In genomic region chr21:15197696-15198095, GRCh38 we compare ENCODE assay signal across 19 cellular contexts.
"Had no signal": no experiment of that assay in that cellular context is flagged by ENCODE, and none has a peak within 500 bp of the region (broad histone marks: within the 10 kb centered on the region; RNA-seq: fewer than 3 reads in every experiment).

No MANE protein-coding gene starts in this region.

- H3K4me1 ChIP-seq: right atrium auricular region, transverse colon had no signal

- H3K9me3 Mint-ChIP-seq: central memory CD8-positive, alpha-beta T cell; effector memory CD8-positive, alpha-beta T cell; naive thymus-derived CD8-positive, alpha-beta T cell; stimulated activated effector memory CD8-positive, alpha-beta T cell treated with anti-CD3 and anti-CD28 coated beads, Interleukin-12 subunit alpha, Interleukin-12 subunit beta, amount 100 ng/mL, for 72 hours had no signal

- H3K27ac Mint-ChIP-seq: effector memory CD8-positive, alpha-beta T cell; naive thymus-derived CD8-positive, alpha-beta T cell; stimulated activated effector memory CD8-positive, alpha-beta T cell treated with anti-CD3 and anti-CD28 coated beads, Interleukin-12 subunit alpha, Interleukin-12 subunit beta, amount 100 ng/mL, for 72 hours had no signal

- H3K27me3 Mint-ChIP-seq: effector memory CD8-positive, alpha-beta T cell had no signal

- H3K27ac ChIP-seq: epithelial cell of prostate, esophagus muscularis mucosa, heart left ventricle, neutrophil, ovary, thoracic aorta, transverse colon had no signal

- H3K27me3 ChIP-seq: esophagus muscularis mucosa, heart left ventricle, neutrophil, ovary, right atrium auricular region, transverse colon had no signal

- H3K36me3 Mint-ChIP-seq: naive thymus-derived CD8-positive, alpha-beta T cell; stimulated activated effector memory CD8-positive, alpha-beta T cell treated with anti-CD3 and anti-CD28 coated beads, Interleukin-12 subunit alpha, Interleukin-12 subunit beta, amount 100 ng/mL, for 72 hours had no signal

- DNase-seq: effector memory CD8-positive, alpha-beta T cell; heart left ventricle; hippocampal formation; kidney glomerular epithelial cell; mucosa of descending colon; naive thymus-derived CD8-positive, alpha-beta T cell; ovary; stimulated activated CD4-positive, alpha-beta T cell treated with anti-CD3 and anti-CD28 coated beads, Interleukin-4, amount 100 ng/mL, for 1 hour; stimulated activated CD8-positive, alpha-beta memory T cell treated with anti-CD3 and anti-CD28 coated beads, Interleukin-4, amount 100 ng/mL, for 48 hours; stimulated activated naive CD8-positive, alpha-beta T cell treated with anti-CD3 and anti-CD28 coated beads, Interleukin-15, Interleukin-2, amounts not matched to agents 100 U/mL and 50 U/mL, for 24 hours; substantia nigra; transverse colon had no signal

- H3K9me3 ChIP-seq: esophagus muscularis mucosa, heart left ventricle, mucosa of descending colon, neutrophil, ovary, right atrium auricular region, thoracic aorta, transverse colon had no signal

- H3K36me3 ChIP-seq: esophagus muscularis mucosa, heart left ventricle, neutrophil, ovary, right atrium auricular region, thoracic aorta, transverse colon had no signal

- H3K4me3 ChIP-seq: esophagus muscularis mucosa, heart left ventricle, mucosa of descending colon, ovary, right atrium auricular region, thoracic aorta, transverse colon had no signal

- ATAC-seq: effector memory CD8-positive, alpha-beta T cell; heart left ventricle; mucosa of descending colon; naive thymus-derived CD8-positive, alpha-beta T cell; stimulated activated effector memory CD8-positive, alpha-beta T cell treated with anti-CD3 and anti-CD28 coated beads, Interleukin-12 subunit alpha, Interleukin-12 subunit beta, amount 100 ng/mL, for 72 hours; stimulated activated naive CD8-positive, alpha-beta T cell treated with anti-CD3 and anti-CD28 coated beads, Interleukin-15, Interleukin-2, amounts not matched to agents 100 U/mL and 50 U/mL, for 24 hours had no signal

- H3K4me3 Mint-ChIP-seq: central memory CD8-positive, alpha-beta T cell; effector memory CD8-positive, alpha-beta T cell; naive thymus-derived CD8-positive, alpha-beta T cell; stimulated activated effector memory CD8-positive, alpha-beta T cell treated with anti-CD3 and anti-CD28 coated beads, Interleukin-12 subunit alpha, Interleukin-12 subunit beta, amount 100 ng/mL, for 72 hours had no signal

- H3K4me1 Mint-ChIP-seq: central memory CD8-positive, alpha-beta T cell; naive thymus-derived CD8-positive, alpha-beta T cell; stimulated activated effector memory CD8-positive, alpha-beta T cell treated with anti-CD3 and anti-CD28 coated beads, Interleukin-12 subunit alpha, Interleukin-12 subunit beta, amount 100 ng/mL, for 72 hours had no signal
